35 cellular contexts compared by ENCODE assay signal in genomic region chr2:11781624-11782023, GRCh38.
"Had no signal": no experiment of that assay in that cellular context is flagged by ENCODE, and none has a peak within 500 bp of the region (broad histone marks: within the 10 kb centered on the region; RNA-seq: fewer than 3 reads in every experiment).

No MANE protein-coding gene starts in this region.

- H3K27me3 ChIP-seq: adrenal gland, body of pancreas, colonic mucosa, dorsolateral prefrontal cortex had no signal

- FAIRE-seq: frontal cortex had no signal

- H3K4me3 ChIP-seq: adrenal gland, body of pancreas, colonic mucosa, dorsolateral prefrontal cortex had no signal

- DNase-seq: activated B cell treated with CpG ODN at 0.5 μM for 24 hours; activated CD4-positive, alpha-beta T cell treated with anti-CD3 and anti-CD28 coated beads for 48 hours; activated CD4-positive, alpha-beta T cell treated with anti-CD3 and anti-CD28 coated beads, Interleukin-2, amount 50 U/mL, for 1 hour; activated CD4-positive, alpha-beta T cell treated with anti-CD3 and anti-CD28 coated beads, Interleukin-2, amount 50 U/mL, for 48 hours; activated CD8-positive, alpha-beta memory T cell treated with anti-CD3 and anti-CD28 coated beads, Interleukin-2, amount 10 ng/mL, durations not matched to agents 7 days and 5 days; activated CD8-positive, alpha-beta memory T cell treated with anti-CD3 and anti-CD28 coated beads, Interleukin-2, amount 50 U/mL, for 4 hours; activated CD8-positive, alpha-beta T cell treated with anti-CD3 and anti-CD28 coated beads for 36 hours; activated effector memory CD4-positive, alpha-beta T cell treated with anti-CD3 and anti-CD28 coated beads, Interleukin-2, amount 50 U/mL, for 16 hours; activated naive CD4-positive, alpha-beta T cell treated with anti-CD3 and anti-CD28 coated beads for 36 hours; activated naive CD8-positive, alpha-beta T cell treated with anti-CD3 and anti-CD28 coated beads for 36 hours; activated naive CD8-positive, alpha-beta T cell treated with anti-CD3 and anti-CD28 coated beads, Interleukin-2, amount 50 U/mL, for 24 hours; activated T-cell treated with anti-CD3 and anti-CD28 coated beads for 4 hours; activated T-cell treated with anti-CD3 and anti-CD28 coated beads, Interleukin-2, amount 50 U/mL, for 4 hours; amygdala; aorta; body of pancreas; caudate nucleus; colonic mucosa; dorsolateral prefrontal cortex; effector memory CD4-positive, alpha-beta T cell; endodermal cell; foreskin fibroblast; T-helper 1 cell; T-helper 17 cell; T1000; WERI-Rb-1 had no signal

- H3K36me3 ChIP-seq: colonic mucosa had no signal

- H3K27me3 Mint-ChIP-seq: activated B cell treated with CpG ODN at 0.5 μM for 24 hours; activated CD8-positive, alpha-beta memory T cell treated with anti-CD3 and anti-CD28 coated beads, Interleukin-2, amount 10 ng/mL, durations not matched to agents 7 days and 5 days; activated CD8-positive, alpha-beta T cell treated with anti-CD3 and anti-CD28 coated beads for 36 hours; activated naive CD4-positive, alpha-beta T cell treated with anti-CD3 and anti-CD28 coated beads, Interleukin-2, amount 50 U/mL, for 24 hours; activated naive CD8-positive, alpha-beta T cell treated with anti-CD3 and anti-CD28 coated beads for 36 hours; activated naive CD8-positive, alpha-beta T cell treated with anti-CD3 and anti-CD28 coated beads, Interleukin-2, amount 50 U/mL, for 24 hours; dendritic cell treated with granulocyte-macrophage colony-stimulating factor and Interleukin-4, amounts not matched to agents 40 ng/mL and 50 ng/mL, for 4 days; T-helper 17 cell had no signal

- H3K27ac ChIP-seq: adrenal gland, body of pancreas, colonic mucosa, dorsolateral prefrontal cortex, WERI-Rb-1 had no signal

- H3K27ac Mint-ChIP-seq: activated B cell treated with CpG ODN at 0.5 μM for 24 hours; activated CD8-positive, alpha-beta memory T cell treated with anti-CD3 and anti-CD28 coated beads, Interleukin-2, amount 10 ng/mL, durations not matched to agents 7 days and 5 days; activated CD8-positive, alpha-beta T cell treated with anti-CD3 and anti-CD28 coated beads for 36 hours; activated naive CD4-positive, alpha-beta T cell treated with anti-CD3 and anti-CD28 coated beads for 36 hours; activated naive CD4-positive, alpha-beta T cell treated with anti-CD3 and anti-CD28 coated beads, Interleukin-2, amount 50 U/mL, for 24 hours; activated naive CD8-positive, alpha-beta T cell treated with anti-CD3 and anti-CD28 coated beads for 36 hours; activated naive CD8-positive, alpha-beta T cell treated with anti-CD3 and anti-CD28 coated beads, Interleukin-2, amount 50 U/mL, for 24 hours; activated T-helper 1 cell treated with anti-CD3 and anti-CD28 coated beads, Interleukin-12 subunit alpha, Interleukin-12 subunit beta, Interleukin-2, Interleukin-4 antibody, amounts not matched to agents 30 ng/mL and 10 ng/mL and 1 ng/mL, durations not matched to agents 14 hours and 24 hours and 36 hours; activated T-helper 2 cell treated with anti-CD3 and anti-CD28 coated beads, Interferon-gamma antibody, Interleukin-2, Interleukin-4, amounts not matched to agents 10 μg/mL and 5 μg/mL and 100 μg/mL, durations not matched to agents 14 hours and 24 hours and 36 hours; dendritic cell treated with granulocyte-macrophage colony-stimulating factor and Interleukin-4, amounts not matched to agents 40 ng/mL and 50 ng/mL, for 4 days; endodermal cell; T-helper 2 cell treated with Interferon-gamma antibody and Interleukin-4, amounts not matched to agents 5 μg/mL and 100 μg/mL, for 36 hours had no signal

- H3K4me3 Mint-ChIP-seq: activated B cell treated with CpG ODN at 0.5 μM for 24 hours; activated CD8-positive, alpha-beta memory T cell treated with anti-CD3 and anti-CD28 coated beads, Interleukin-2, amount 10 ng/mL, durations not matched to agents 7 days and 5 days; activated CD8-positive, alpha-beta T cell treated with anti-CD3 and anti-CD28 coated beads for 36 hours; activated naive CD4-positive, alpha-beta T cell treated with anti-CD3 and anti-CD28 coated beads for 36 hours; activated naive CD4-positive, alpha-beta T cell treated with anti-CD3 and anti-CD28 coated beads, Interleukin-2, amount 50 U/mL, for 24 hours; activated naive CD8-positive, alpha-beta T cell treated with anti-CD3 and anti-CD28 coated beads for 36 hours; activated naive CD8-positive, alpha-beta T cell treated with anti-CD3 and anti-CD28 coated beads, Interleukin-2, amount 50 U/mL, for 24 hours; activated T-cell treated with anti-CD3 and anti-CD28 coated beads, Interleukin-2, amount 50 U/mL, for 4 hours; activated T-helper 1 cell treated with anti-CD3 and anti-CD28 coated beads, Interleukin-12 subunit alpha, Interleukin-12 subunit beta, Interleukin-2, Interleukin-4 antibody, amounts not matched to agents 30 ng/mL and 10 ng/mL and 1 ng/mL, durations not matched to agents 14 hours and 24 hours and 36 hours; dendritic cell treated with granulocyte-macrophage colony-stimulating factor and Interleukin-4, amounts not matched to agents 40 ng/mL and 50 ng/mL, for 4 days; endodermal cell; T-helper 17 cell; T-helper 2 cell treated with Interferon-gamma antibody and Interleukin-4, amounts not matched to agents 5 μg/mL and 100 μg/mL, for 36 hours had no signal

- H3K9me3 ChIP-seq: adrenal gland, body of pancreas, colonic mucosa had no signal

- H3K4me1 ChIP-seq: colonic mucosa had no signal

- H3K9me3 Mint-ChIP-seq: activated B cell treated with CpG ODN at 0.5 μM for 24 hours; activated CD8-positive, alpha-beta T cell treated with anti-CD3 and anti-CD28 coated beads for 36 hours; activated naive CD4-positive, alpha-beta T cell treated with anti-CD3 and anti-CD28 coated beads for 36 hours; activated naive CD4-positive, alpha-beta T cell treated with anti-CD3 and anti-CD28 coated beads, Interleukin-2, amount 50 U/mL, for 24 hours; activated naive CD8-positive, alpha-beta T cell treated with anti-CD3 and anti-CD28 coated beads for 36 hours; activated naive CD8-positive, alpha-beta T cell treated with anti-CD3 and anti-CD28 coated beads, Interleukin-2, amount 50 U/mL, for 24 hours; activated T-cell treated with anti-CD3 and anti-CD28 coated beads, Interleukin-2, amount 50 U/mL, for 4 hours; activated T-helper 1 cell treated with anti-CD3 and anti-CD28 coated beads, Interleukin-12 subunit alpha, Interleukin-12 subunit beta, Interleukin-2, Interleukin-4 antibody, amounts not matched to agents 30 ng/mL and 10 ng/mL and 1 ng/mL, durations not matched to agents 14 hours and 24 hours and 36 hours; activated T-helper 2 cell treated with anti-CD3 and anti-CD28 coated beads, Interferon-gamma antibody, Interleukin-2, Interleukin-4, amounts not matched to agents 10 μg/mL and 5 μg/mL and 100 μg/mL, durations not matched to agents 14 hours and 24 hours and 36 hours; dendritic cell treated with granulocyte-macrophage colony-stimulating factor and Interleukin-4, amounts not matched to agents 40 ng/mL and 50 ng/mL, for 4 days; endodermal cell; T-helper 2 cell treated with Interferon-gamma antibody and Interleukin-4, amounts not matched to agents 5 μg/mL and 100 μg/mL, for 36 hours had no signal

- ATAC-seq: activated CD4-positive, CD25-positive, alpha-beta regulatory T cell treated with anti-CD3 and anti-CD28 coated beads, Interleukin-2, amount 50 U/mL, for 24 hours; activated CD8-positive, alpha-beta memory T cell treated with anti-CD3 and anti-CD28 coated beads, Interleukin-2, amount 10 ng/mL, durations not matched to agents 7 days and 5 days; activated CD8-positive, alpha-beta T cell treated with anti-CD3 and anti-CD28 coated beads for 36 hours; activated naive CD8-positive, alpha-beta T cell treated with anti-CD3 and anti-CD28 coated beads, Interleukin-2, amount 50 U/mL, for 24 hours; activated T-cell treated with anti-CD3 and anti-CD28 coated beads, Interleukin-2, amount 50 U/mL, for 4 hours; body of pancreas; esophagus mucosa; T-helper 17 cell had no signal
